Comparison of ENCODE assay signal across 19 cellular contexts in genomic region chrX:109773374-109773773, GRCh38. TPM values are rescaled to one million over a fixed set of nuclear protein-coding genes. Genes with fewer than 3 reads are reported as not detected.
DNase-seq lines count a peak whose midpoint lies in the region; ATAC-seq and TF ChIP-seq lines count a peak whose summit lies in the region.
"Had no signal": no experiment of that assay in that cellular context is flagged by ENCODE, and none has a peak within 500 bp of the region (broad histone marks: within the 10 kb centered on the region; RNA-seq: fewer than 3 reads in every experiment).

No MANE protein-coding gene starts in this region.

- TF ChIP-seq CTCF in psoas muscle (IDR thresholded peaks at IDR 0.05) = no peak

- peaks cover 6% of the 10 kb centered on the region for H3K9me3 Mint-ChIP-seq in stimulated activated memory B cell treated with anti-CD40 and anti-IgM and Interleukin-4, amounts not matched to agents 10 μg/mL and 1 μg/mL and 100 μg/mL, for 72 hours

- H3K36me3 Mint-ChIP-seq in stimulated activated memory B cell treated with anti-CD40 and anti-IgM and Interleukin-4, amounts not matched to agents 10 μg/mL and 1 μg/mL and 100 μg/mL, for 72 hours = peaks cover 6% of the 10 kb centered on the region

- no peaks in the 10 kb centered on the region for H3K27me3 ChIP-seq in psoas muscle (ENCODE audit: insufficient read depth in 3 of 3, low read length in 2 of 3)
- H3K27me3 ChIP-seq: ascending aorta, spleen, tibial nerve had no signal

- no peak overlapping the region for H3K4me3 Mint-ChIP-seq in stimulated activated memory B cell treated with anti-CD40 and anti-IgM and Interleukin-4, amounts not matched to agents 10 μg/mL and 1 μg/mL and 100 μg/mL, for 72 hours
- H3K4me3 Mint-ChIP-seq: activated CD4-positive, alpha-beta T cell treated with anti-CD3 and anti-CD28 coated beads for 36 hours; nephron; T-helper 2 cell treated with Interferon-gamma antibody and Interleukin-4, amounts not matched to agents 5 μg/mL and 100 μg/mL, for 36 hours had no signal

- H3K27ac ChIP-seq in psoas muscle = no peak overlapping the region
- H3K27ac ChIP-seq: ascending aorta; BLaER1 treated with 17β-estradiol and CSF1 and Interleukin-3, amounts not matched to agents 10 nM and 100 nM; spleen had no signal

- intact Hi-C loops in psoas muscle (cut with DNase I) = no loop called here

- peaks cover 16% of the 10 kb centered on the region for H3K4me1 Mint-ChIP-seq in stimulated activated memory B cell treated with anti-CD40 and anti-IgM and Interleukin-4, amounts not matched to agents 10 μg/mL and 1 μg/mL and 100 μg/mL, for 72 hours
- H3K4me1 Mint-ChIP-seq: activated CD4-positive, alpha-beta T cell treated with anti-CD3 and anti-CD28 coated beads for 36 hours had no signal

- H3K9me3 ChIP-seq in psoas muscle = no peaks in the 10 kb centered on the region

- WGBS in psoas muscle, 3 donors = 81 to 90% (median 89%) methylated on average over 2 of the region's 2 CpGs

- H3K4me3 ChIP-seq in psoas muscle = no peak overlapping the region
- H3K4me3 ChIP-seq: ascending aorta; BLaER1 treated with 17β-estradiol and CSF1 and Interleukin-3, amounts not matched to agents 10 nM and 100 nM; spleen; tibial nerve had no signal

- peak overlapping the region; percentile 15 for H3K27ac Mint-ChIP-seq in stimulated activated memory B cell treated with anti-CD40 and anti-IgM and Interleukin-4, amounts not matched to agents 10 μg/mL and 1 μg/mL and 100 μg/mL, for 72 hours
- H3K27ac Mint-ChIP-seq: activated CD4-positive, alpha-beta T cell treated with anti-CD3 and anti-CD28 coated beads for 36 hours; progenitor cell of endocrine pancreas; T-helper 2 cell treated with Interferon-gamma antibody and Interleukin-4, amounts not matched to agents 5 μg/mL and 100 μg/mL, for 36 hours had no signal

- peak; percentile 56 for ATAC-seq in GM18907 (IDR thresholded peaks at IDR 0.05; ENCODE audit: unreplicated experiment)
- peak; percentile 46 for ATAC-seq in GM21515 (IDR thresholded peaks at IDR 0.05; ENCODE audit: unreplicated experiment)
- ATAC-seq in HG03432 (IDR thresholded peaks at IDR 0.05; ENCODE audit: unreplicated experiment) = peak; percentile 39
- no peak for ATAC-seq in stimulated activated memory B cell treated with anti-CD40 and anti-IgM and Interleukin-4, amounts not matched to agents 10 μg/mL and 1 μg/mL and 100 μg/mL, for 72 hours
- ATAC-seq in GM19455 (IDR thresholded peaks at IDR 0.05; ENCODE audit: unreplicated experiment) = no peak
- no peak for ATAC-seq in psoas muscle
- ATAC-seq: activated CD4-positive, alpha-beta T cell treated with anti-CD3 and anti-CD28 coated beads for 36 hours had no signal

- H3K36me3 ChIP-seq in psoas muscle (ENCODE audit: insufficient read depth in 1 of 2, low read depth in 1 of 2) = no peaks in the 10 kb centered on the region
- H3K36me3 ChIP-seq: ascending aorta; BLaER1 treated with 17β-estradiol and CSF1 and Interleukin-3, amounts not matched to agents 10 nM and 100 nM; spleen; tibial nerve had no signal

- DNase-seq in germinal center (ENCODE audit: low spot score) = no peak
- DNase-seq in psoas muscle = no peak
- DNase-seq: activated CD4-positive, alpha-beta T cell treated with anti-CD3 and anti-CD28 coated beads for 36 hours; DMS53; NCI-H1105; NCI-H2171; NCI-H774; spleen had no signal

- no peaks in the 10 kb centered on the region for H3K4me1 ChIP-seq in psoas muscle
- H3K4me1 ChIP-seq: ascending aorta; BLaER1 treated with 17β-estradiol and CSF1 and Interleukin-3, amounts not matched to agents 10 nM and 100 nM; spleen had no signal

- no peaks in the 10 kb centered on the region for H3K27me3 Mint-ChIP-seq in stimulated activated memory B cell treated with anti-CD40 and anti-IgM and Interleukin-4, amounts not matched to agents 10 μg/mL and 1 μg/mL and 100 μg/mL, for 72 hours
- H3K27me3 Mint-ChIP-seq: activated CD4-positive, alpha-beta T cell treated with anti-CD3 and anti-CD28 coated beads for 36 hours; progenitor cell of endocrine pancreas had no signal

RNA-seq across cellular contexts. Expression of gene ACSL4, which starts 40.3 kb away (rescaled TPM):
- total RNA-seq in psoas muscle = 10 to 100 TPM; 16.4 to 36.0 (median 24.3) TPM
- 10 to 100 TPM; 16.4 to 27.9 (median 20.5) TPM for polyA plus RNA-seq in psoas muscle

Comparison
In these comparisons a context has a peak if more than half of its experiments do, and no peak if none do; other contexts are left out.
1. ATAC-seq: peak in GM18907 (single experiment), GM21515 (single experiment) and HG03432 (single experiment); none in stimulated activated memory B cell treated with anti-CD40 and anti-IgM and Interleukin-4, amounts not matched to agents 10 μg/mL and 1 μg/mL and 100 μg/mL, for 72 hours (single experiment), GM19455 (single experiment) and psoas muscle (0 of 4).